In genomic region chr13:89514534-89515312, GRCh38 we compare ENCODE assay signal across 13 cellular contexts.
DNase-seq lines count a peak whose midpoint lies in the region; ATAC-seq and TF ChIP-seq lines count a peak whose summit lies in the region.
"Had no signal": no experiment of that assay in that cellular context is flagged by ENCODE, and none has a peak within 500 bp of the region (broad histone marks: within the 10 kb centered on the region; RNA-seq: fewer than 3 reads in every experiment).

No MANE protein-coding gene starts in this region.

- 24 to 28% methylated on average over 4 of the region's 4 CpGs for WGBS in body of pancreas, 2 donors

- peaks cover 38% of the 10 kb centered on the region for H3K4me1 Mint-ChIP-seq in Caco-2 (ENCODE audit: low read depth, unreplicated experiment)
- H3K4me1 Mint-ChIP-seq: activated CD4-positive, alpha-beta T cell treated with anti-CD3 and anti-CD28 coated beads for 36 hours had no signal

- POLR2A ChIA-PET in Caco-2 (lab: Charles Lee), result no interaction called here

- peak overlapping the region; percentile 57 to 70 (median 62) for H3K27ac ChIP-seq in body of pancreas
- H3K27ac ChIP-seq: coronary artery, KMS-11 had no signal

- peak overlapping the region; percentile 61 for H3K4me3 Mint-ChIP-seq in Caco-2 (ENCODE audit: unreplicated experiment)
- H3K4me3 Mint-ChIP-seq: activated CD4-positive, alpha-beta T cell treated with anti-CD3 and anti-CD28 coated beads for 36 hours had no signal

- TF ChIP-seq CTCF in Caco-2 (IDR thresholded peaks at IDR 0.05; ENCODE audit: insufficient read depth in 1 of 2, low read depth in 1 of 2, low read length in 1 of 2, severe bottlenecking in 1 of 2, unreplicated experiment in 1 of 2) (no peak), body of pancreas (IDR thresholded peaks at IDR 0.05) (no peak)

- DNase-seq in Caco-2 (peak; percentile 46 to 57), NCI-H146 treated with DMSO at 0.1 percent for 48 hours (lab: John Stamatoyannopoulos, UW; ENCODE audit: unreplicated experiment) (peak; percentile 21), body of pancreas (peak in 3 of 4 donors; percentile 14 to 15 (median 14)), left lobe of liver (ENCODE audit: low spot score) (no peak), UCSD-AML1 (lab: John Stamatoyannopoulos, UW; ENCODE audit: unreplicated experiment) (no peak), 8988T (no peak)
- DNase-seq in stimulated activated naive CD8-positive, alpha-beta T cell treated with anti-CD3 and anti-CD28 coated beads, Interleukin-15, Interleukin-2, amounts not matched to agents 100 U/mL and 50 U/mL, for 24 hours, result no peak
- DNase-seq: activated CD4-positive, alpha-beta T cell treated with anti-CD3 and anti-CD28 coated beads for 36 hours; right cardiac atrium; substantia nigra had no signal

- peaks cover 31% of the 10 kb centered on the region for H3K4me1 ChIP-seq in Caco-2
- H3K4me1 ChIP-seq in body of pancreas, result peaks cover 23% of the 10 kb centered on the region

- intact Hi-C loops in Caco-2 (cut with micrococcal nuclease; ENCODE audit: unreplicated experiment), result loop anchor here (1.0 kb wide), 1 partner anchor 41 kb away; no protein-coding TSS in a partner anchor
- intact Hi-C loops in body of pancreas (cut with DNase I), result no loop called here

- H3K9me3 ChIP-seq in Caco-2 (no peaks in the 10 kb centered on the region), body of pancreas (no peaks in the 10 kb centered on the region)

- TF ChIP-seq POLR2A in body of pancreas (IDR thresholded peaks at IDR 0.05), result no peak

- H3K9me3 Mint-ChIP-seq in Caco-2 (ENCODE audit: unreplicated experiment), result peaks cover 23% of the 10 kb centered on the region

- H3K27me3 Mint-ChIP-seq in Caco-2 (ENCODE audit: insufficient read depth, unreplicated experiment), result no peaks in the 10 kb centered on the region
- H3K27me3 Mint-ChIP-seq: activated CD4-positive, alpha-beta T cell treated with anti-CD3 and anti-CD28 coated beads for 36 hours had no signal

- CTCF ChIA-PET in Caco-2 (lab: Charles Lee), result no interaction called here

- BruUV-seq in Caco-2 (replicated peaks; lab: Mats Ljungman, UMichigan), result no TSS peak

- H3K36me3 Mint-ChIP-seq in Caco-2 (ENCODE audit: insufficient read depth, unreplicated experiment), result peaks cover 14% of the 10 kb centered on the region

- H3K4me3 ChIP-seq in Caco-2 (ENCODE audit: low read depth, low read length) (no peak overlapping the region), body of pancreas (no peak overlapping the region)
- H3K4me3 ChIP-seq: coronary artery had no signal

- peak overlapping the region; percentile 98 for H3K27ac Mint-ChIP-seq in Caco-2 (ENCODE audit: unreplicated experiment)
- H3K27ac Mint-ChIP-seq: activated CD4-positive, alpha-beta T cell treated with anti-CD3 and anti-CD28 coated beads for 36 hours had no signal

- H3K36me3 ChIP-seq in Caco-2 (ENCODE audit: control insufficient read depth, insufficient read depth, low read length) (no peaks in the 10 kb centered on the region), body of pancreas (replicated peaks in 1 of 2; ENCODE audit: insufficient read depth in 1 of 2, low read depth in 2 of 2) (no peaks in the 10 kb centered on the region)

- H3K27me3 ChIP-seq in Caco-2 (replicated peaks; ENCODE audit: control insufficient read depth, insufficient read depth, low read length) (no peaks in the 10 kb centered on the region), body of pancreas (no peaks in the 10 kb centered on the region)

- peak; percentile 95 for ATAC-seq in body of pancreas
- peak; percentile 88 for ATAC-seq in left lobe of liver
- ATAC-seq in stimulated activated naive CD8-positive, alpha-beta T cell treated with anti-CD3 and anti-CD28 coated beads, Interleukin-15, Interleukin-2, amounts not matched to agents 100 U/mL and 50 U/mL, for 24 hours, result no peak
- ATAC-seq in HG02938 (IDR thresholded peaks at IDR 0.05; ENCODE audit: unreplicated experiment), result no peak
- ATAC-seq: activated CD4-positive, alpha-beta T cell treated with anti-CD3 and anti-CD28 coated beads for 36 hours had no signal

Comparison
In these comparisons a context has a peak if more than half of its experiments do, and no peak if none do; other contexts are left out.
1. DNase-seq: peak in Caco-2 (2 of 2), NCI-H146 treated with DMSO at 0.1 percent for 48 hours (single experiment) and body of pancreas (3 of 4); none in left lobe of liver (single experiment), stimulated activated naive CD8-positive, alpha-beta T cell treated with anti-CD3 and anti-CD28 coated beads, Interleukin-15, Interleukin-2, amounts not matched to agents 100 U/mL and 50 U/mL, for 24 hours (single experiment), UCSD-AML1 (single experiment) and 8988T (single experiment).
2. ATAC-seq: peak in body of pancreas (single experiment) and left lobe of liver (single experiment); none in stimulated activated naive CD8-positive, alpha-beta T cell treated with anti-CD3 and anti-CD28 coated beads, Interleukin-15, Interleukin-2, amounts not matched to agents 100 U/mL and 50 U/mL, for 24 hours (single experiment) and HG02938 (single experiment).